ENCODE assay signal across 9 cellular contexts in genomic region chr18:13548944-13549878, GRCh38.
DNase-seq lines count a peak whose midpoint lies in the region; ATAC-seq lines count a peak whose summit lies in the region.
"Had no signal": no experiment of that assay in that cellular context is flagged by ENCODE, and none has a peak within 500 bp of the region (broad histone marks: within the 10 kb centered on the region; RNA-seq: fewer than 3 reads in every experiment).

No MANE protein-coding gene starts in this region.

- in situ Hi-C loops in KBM-7 (cut with MboI; ENCODE audit: low pct_unique_long_range_greater_than_20kb, low sequenced_read_pairs), result no loop called here

- ATAC-seq in GM21390 (IDR thresholded peaks at IDR 0.05; ENCODE audit: unreplicated experiment), result peak; percentile 75
- ATAC-seq in left ventricle myocardium superior, result peak; percentile 78
- no peak for ATAC-seq in HG03521 (IDR thresholded peaks at IDR 0.05; ENCODE audit: unreplicated experiment)

- intact Hi-C loops in left ventricle myocardium superior (cut with micrococcal nuclease), result no loop called here

- DNase-seq in CD1c-positive myeloid dendritic cell (ENCODE audit: extremely low spot score) (peak; percentile 43), KBM-7 (peak; percentile 55), left ventricle myocardium superior (no peak), AG08395 (ENCODE audit: low spot score) (no peak), kidney glomerular epithelial cell (lab: John Stamatoyannopoulos, UW) (no peak), DMS153 treated with DMSO at 0.1 percent for 48 hours (lab: John Stamatoyannopoulos, UW; ENCODE audit: unreplicated experiment) (no peak)
- DNase-seq: kidney had no signal

Comparison
In these comparisons a context has a peak if more than half of its experiments do, and no peak if none do; other contexts are left out.
1. DNase-seq: peak in CD1c-positive myeloid dendritic cell (single experiment) and KBM-7 (single experiment); none in left ventricle myocardium superior (single experiment), AG08395 (single experiment), kidney glomerular epithelial cell (single experiment) and DMS153 treated with DMSO at 0.1 percent for 48 hours (single experiment).